ENCODE assay signal across 15 cellular contexts in genomic region chr3:42492508-42493080, GRCh38. TPM values are rescaled to one million over a fixed set of nuclear protein-coding genes. Genes with fewer than 3 reads are reported as not detected.
DNase-seq lines count a peak whose midpoint lies in the region; ATAC-seq and TF ChIP-seq lines count a peak whose summit lies in the region.
"Had no signal": no experiment of that assay in that cellular context is flagged by ENCODE, and none has a peak within 500 bp of the region (broad histone marks: within the 10 kb centered on the region; RNA-seq: fewer than 3 reads in every experiment).

No MANE protein-coding gene starts in this region.

- H3K4me1 ChIP-seq in OCI-LY7 (ENCODE audit: insufficient read depth, low read length, poor library complexity, severe bottlenecking), result peaks cover 46% of the 10 kb centered on the region
- peaks cover 23 to 49% (median 39%) of the 10 kb centered on the region in 4 donors for H3K4me1 ChIP-seq in stomach
- H3K4me1 ChIP-seq in smooth muscle cell (ENCODE audit: low read depth), result no peaks in the 10 kb centered on the region

- no peaks in the 10 kb centered on the region for H3K36me3 ChIP-seq in OCI-LY7 (ENCODE audit: insufficient read depth, low read length)
- H3K36me3 ChIP-seq in stomach, result no peaks in the 10 kb centered on the region
- H3K36me3 ChIP-seq in smooth muscle cell (ENCODE audit: low read depth), result no peaks in the 10 kb centered on the region
- H3K36me3 ChIP-seq: transverse colon had no signal

- H3K79me2 ChIP-seq in OCI-LY7 (ENCODE audit: insufficient read depth, low read depth, low read length) (no peaks in the 10 kb centered on the region), smooth muscle cell (ENCODE audit: low read depth) (no peaks in the 10 kb centered on the region)

- no peaks in the 10 kb centered on the region for H4K20me1 ChIP-seq in OCI-LY7 (ENCODE audit: insufficient read depth, low read length)
- no peaks in the 10 kb centered on the region for H4K20me1 ChIP-seq in smooth muscle cell (ENCODE audit: low read depth)

- no peaks in the 10 kb centered on the region for H3F3A ChIP-seq in smooth muscle cell (ENCODE audit: low read depth)

- peak; percentile 6 to 22 for DNase-seq in NOMO-1 (lab: John Stamatoyannopoulos, UW; ENCODE audit: unreplicated experiment in 2 of 2)
- no peak for DNase-seq in NOMO-1 treated with dmso at 0.1 percent for 144 hours (lab: John Stamatoyannopoulos, UW; ENCODE audit: unreplicated experiment)
- peak; percentile 67 for DNase-seq in OCI-LY7 (ENCODE audit: low spot score)
- no peak for DNase-seq in endothelial cell (ENCODE audit: low spot score)
- no peak for DNase-seq in stomach
- DNase-seq in smooth muscle cell (lab: John Stamatoyannopoulos, UW; ENCODE audit: unreplicated experiment), result no peak
- DNase-seq: DMS 273 treated with DMSO at 0.1 percent for 48 hours, NCI-H2107, T-helper 17 cell, transverse colon had no signal

- peak overlapping the region; percentile 36 for H3K27ac ChIP-seq in OCI-LY7 (ENCODE audit: low read depth, low read length, poor library complexity, severe bottlenecking)
- H3K27ac ChIP-seq in stomach, result peak overlapping the region in 3 of 5 donors; percentile 8 to 43 (median 17)
- H3K27ac ChIP-seq in smooth muscle cell (ENCODE audit: low read depth), result no peak overlapping the region

- H3K27me3 ChIP-seq in stomach, result no peaks in the 10 kb centered on the region
- no peaks in the 10 kb centered on the region for H3K27me3 ChIP-seq in smooth muscle cell (ENCODE audit: low read depth)

- peak overlapping the region; percentile 28 for H3K4me3 ChIP-seq in OCI-LY7 (ENCODE audit: low read depth, low read length, poor library complexity, severe bottlenecking)
- H3K4me3 ChIP-seq in stomach, result no peak overlapping the region
- H3K4me3 ChIP-seq in smooth muscle cell, result no peak overlapping the region
- H3K4me3 ChIP-seq: transverse colon had no signal

- H3K4me2 ChIP-seq in OCI-LY7 (ENCODE audit: low read length) (peak overlapping the region; percentile 71), smooth muscle cell (no peak overlapping the region)

- no TSS peak for BruUV-seq in OCI-LY7 (replicated peaks; lab: Mats Ljungman, UMichigan)

- H3K27me3 Mint-ChIP-seq in endothelial cell (ENCODE audit: unreplicated experiment), result peaks cover 4% of the 10 kb centered on the region

- CTCF ChIA-PET in OCI-LY7 (lab: Charles Lee; ENCODE audit: unreplicated experiment), result no interaction called here

- H3K4me3 Mint-ChIP-seq in endothelial cell (ENCODE audit: unreplicated experiment), result no peak overlapping the region
- H3K4me3 Mint-ChIP-seq: T-helper 17 cell had no signal

- TF ChIP-seq EP300 in stomach (IDR thresholded peaks at IDR 0.05), result no peak

- H2AFZ ChIP-seq in OCI-LY7 (ENCODE audit: low read length) (peak overlapping the region; percentile 16), smooth muscle cell (ENCODE audit: low read depth) (no peak overlapping the region)

- 71 to 85% (median 76%) methylated on average over 6 of the region's 6 CpGs for WGBS in stomach, 5 donors
- 80% methylated on average over 6 of the region's 6 CpGs for WGBS in smooth muscle cell (ENCODE audit: low lambda C conversion rate)

- H3K4me1 Mint-ChIP-seq in endothelial cell (ENCODE audit: unreplicated experiment), result peaks cover 30% of the 10 kb centered on the region

- H3K9me3 ChIP-seq in OCI-LY7 (ENCODE audit: low read length) (no peaks in the 10 kb centered on the region), stomach (no peaks in the 10 kb centered on the region), smooth muscle cell (replicated peaks; ENCODE audit: low read depth) (no peaks in the 10 kb centered on the region)
- H3K9me3 ChIP-seq: transverse colon had no signal

- POLR2A ChIA-PET in OCI-LY7 (lab: Charles Lee), result interaction anchor here (0.6 kb wide), 1 partner anchor 11 kb away, joined by 6 read pairs; no protein-coding TSS in a partner anchor

- H3K9me2 ChIP-seq in OCI-LY7 (ENCODE audit: insufficient read depth, low read length), result no peaks in the 10 kb centered on the region

- no peak for TF ChIP-seq POLR2A in stomach (IDR thresholded peaks at IDR 0.05)

- TF ChIP-seq CTCF in OCI-LY7 (conservative IDR thresholded peaks at IDR 0.05; ENCODE audit: low read length) (no peak), endothelial cell (IDR thresholded peaks at IDR 0.05; ENCODE audit: unreplicated experiment) (no peak), stomach (IDR thresholded peaks at IDR 0.05) (no peak), smooth muscle cell (IDR thresholded peaks at IDR 0.05; ENCODE audit: borderline replicate concordance, insufficient read depth, poor library complexity, severe bottlenecking) (no peak)

- H3K36me3 Mint-ChIP-seq in endothelial cell (ENCODE audit: low read depth, unreplicated experiment), result no peaks in the 10 kb centered on the region

- ATAC-seq in HG02840 (IDR thresholded peaks at IDR 0.05; ENCODE audit: low FRiP score, unreplicated experiment) (no peak), GM21737 (IDR thresholded peaks at IDR 0.05; ENCODE audit: unreplicated experiment) (no peak)
- ATAC-seq: T-helper 17 cell had no signal

- intact Hi-C loops in OCI-LY7 (cut with micrococcal nuclease; ENCODE audit: unreplicated experiment) (no loop called here), stomach (cut with DNase I; ENCODE audit: low total_unique reads) (no loop called here)

- H3K9me3 Mint-ChIP-seq in endothelial cell (ENCODE audit: unreplicated experiment), result no peaks in the 10 kb centered on the region

- H3K27ac Mint-ChIP-seq in endothelial cell (ENCODE audit: unreplicated experiment), result peak overlapping the region; percentile 7
- H3K27ac Mint-ChIP-seq: T-helper 17 cell had no signal

- no peak overlapping the region for H3K9ac ChIP-seq in smooth muscle cell (ENCODE audit: low read depth)

RNA-seq across cellular contexts. Expression of gene VIPR1, which starts 9.8 kb away (rescaled TPM):
- total RNA-seq in OCI-LY7 (2014; rRNA removed; shearing (Covaris generic)), result 0.21 TPM in 1 of 2 replicates, not detected in the other
- total RNA-seq in OCI-LY7 (2022), result not detected in 2 replicates
- total RNA-seq in endothelial cell (ENCODE audit: unreplicated experiment), result 5.4 TPM
- 100 to 1,000 TPM in 1 of 5 donors, 10 to 100 TPM in 3, 1 to 10 TPM in 1; 9.5 to 170 (median 14.0) TPM for total RNA-seq in stomach
- 10 to 100 TPM in 1 of 3 donors, 1 to 10 TPM in 2; 2.2 to 10.0 (median 3.1) TPM for polyA plus RNA-seq in stomach
- total RNA-seq in smooth muscle cell, result 0.22 and 1.3 TPM in 2 replicates
- polyA plus RNA-seq in smooth muscle cell, result 0.86 and 3.9 TPM in 2 replicates
- total RNA-seq: A172, dermis microvascular lymphatic vessel endothelial cell, fibroblast of villous mesenchyme had no signal

Comparison
In these comparisons a context has a peak if more than half of its experiments do, and no peak if none do; other contexts are left out.
1. DNase-seq: peak in NOMO-1 (2 of 2) and OCI-LY7 (single experiment); none in NOMO-1 treated with dmso at 0.1 percent for 144 hours (single experiment), endothelial cell (single experiment), stomach (single experiment) and smooth muscle cell (single experiment).